ENCODE assay signal across 19 cellular contexts in genomic region chr12:45969084-45969483, GRCh38. TPM values are rescaled to one million over a fixed set of nuclear protein-coding genes. Genes with fewer than 3 reads are reported as not detected.
A peak's percentile ranks its signal among the peaks of the same experiment; 100 is the strongest.
DNase-seq lines count a peak whose midpoint lies in the region; ATAC-seq and TF ChIP-seq lines count a peak whose summit lies in the region.
"Had no signal": no experiment of that assay in that cellular context is flagged by ENCODE, and none has a peak within 500 bp of the region (broad histone marks: within the 10 kb centered on the region; RNA-seq: fewer than 3 reads in every experiment).

No MANE protein-coding gene starts in this region.

- H3K27me3 Mint-ChIP-seq in CD14-positive monocyte (ENCODE audit: low read depth in 3 of 3): peaks cover 0 to 2% (median 0%) of the 10 kb centered on the region in 3 donors
- H3K27me3 Mint-ChIP-seq in osteocyte (ENCODE audit: unreplicated experiment): no peaks in the 10 kb centered on the region
- no peaks in the 10 kb centered on the region for H3K27me3 Mint-ChIP-seq in activated T-cell treated with anti-CD3 and anti-CD28 coated beads, Interleukin-2, amount 50 U/mL, for 24 hours
- H3K27me3 Mint-ChIP-seq: activated CD4-positive, alpha-beta memory T cell treated with anti-CD3 and anti-CD28 coated beads for 36 hours; stimulated activated memory B cell treated with anti-CD40 and anti-IgM and Interleukin-4, amounts not matched to agents 10 μg/mL and 1 μg/mL and 100 μg/mL, for 72 hours; T-cell had no signal

- H3K27ac ChIP-seq in Panc1 (ENCODE audit: low read length): no peak overlapping the region
- H3K27ac ChIP-seq: body of pancreas had no signal

- POLR2A ChIA-PET in Panc1 (lab: Charles Lee): no interaction called here

- H3K27ac Mint-ChIP-seq in CD14-positive monocyte (peak overlapping the region in 4 of 7 donors; percentile 4 to 85 (median 12)), osteocyte (ENCODE audit: unreplicated experiment) (peak overlapping the region; percentile 91)
- H3K27ac Mint-ChIP-seq in activated T-cell treated with anti-CD3 and anti-CD28 coated beads, Interleukin-2, amount 50 U/mL, for 24 hours: no peak overlapping the region
- H3K27ac Mint-ChIP-seq: activated CD4-positive, alpha-beta memory T cell treated with anti-CD3 and anti-CD28 coated beads for 36 hours; activated naive CD4-positive, alpha-beta T cell treated with anti-CD3 and anti-CD28 coated beads, Interleukin-2, amount 50 U/mL, for 72 hours; stimulated activated memory B cell treated with anti-CD40 and anti-IgM and Interleukin-4, amounts not matched to agents 10 μg/mL and 1 μg/mL and 100 μg/mL, for 72 hours had no signal

- no peaks in the 10 kb centered on the region for H3K27me3 ChIP-seq in Panc1 (ENCODE audit: control insufficient read depth, insufficient read depth, low read length)
- H3K27me3 ChIP-seq: body of pancreas, gastroesophageal sphincter had no signal

- intact Hi-C loops in CD14-positive monocyte (cut with micrococcal nuclease) (no loop called here), Panc1 (cut with micrococcal nuclease; ENCODE audit: unreplicated experiment) (no loop called here)

- no peak overlapping the region for H3K4me3 ChIP-seq in Panc1 (ENCODE audit: low read depth in 2 of 2, low read length in 2 of 2)
- H3K4me3 ChIP-seq: body of pancreas, gastroesophageal sphincter had no signal

- DNase-seq in CD14-positive monocyte (ENCODE audit: low spot score) (no peak), Panc1 (ENCODE audit: low read depth, low spot score) (no peak), fibroblast of peridontal ligament (ENCODE audit: extremely low read depth) (peak; percentile 75), osteocyte (ENCODE audit: extremely low spot score, unreplicated experiment) (no peak)
- no peak for DNase-seq in activated T-cell treated with anti-CD3 and anti-CD28 coated beads, Interleukin-2, amount 50 U/mL, for 24 hours
- DNase-seq: activated CD4-positive, alpha-beta memory T cell treated with anti-CD3 and anti-CD28 coated beads for 36 hours; activated T-cell treated with anti-CD3 and anti-CD28 coated beads, Interleukin-2, amount 50 U/mL, for 1 hour; body of pancreas; cortex of kidney; H7; kidney glomerular epithelial cell; midbrain; NCI-H526; T-cell had no signal

- H3K4me3 Mint-ChIP-seq in CD14-positive monocyte (no peak overlapping the region), osteocyte (ENCODE audit: unreplicated experiment) (peak overlapping the region; percentile 44)
- no peak overlapping the region for H3K4me3 Mint-ChIP-seq in activated T-cell treated with anti-CD3 and anti-CD28 coated beads, Interleukin-2, amount 50 U/mL, for 24 hours
- H3K4me3 Mint-ChIP-seq: activated CD4-positive, alpha-beta memory T cell treated with anti-CD3 and anti-CD28 coated beads for 36 hours; stimulated activated memory B cell treated with anti-CD40 and anti-IgM and Interleukin-4, amounts not matched to agents 10 μg/mL and 1 μg/mL and 100 μg/mL, for 72 hours; T-cell had no signal

- TF ChIP-seq CTCF in CD14-positive monocyte (IDR thresholded peaks at IDR 0.05): no peak
- no peak for TF ChIP-seq CTCF in Panc1 (IDR thresholded peaks at IDR 0.05)
- no peak for TF ChIP-seq CTCF in osteocyte (IDR thresholded peaks at IDR 0.05)

- H3K9me3 Mint-ChIP-seq in CD14-positive monocyte (peaks cover 0 to 3% (median 0%) of the 10 kb centered on the region in 7 donors), osteocyte (ENCODE audit: unreplicated experiment) (no peaks in the 10 kb centered on the region)
- H3K9me3 Mint-ChIP-seq in activated T-cell treated with anti-CD3 and anti-CD28 coated beads, Interleukin-2, amount 50 U/mL, for 24 hours: peaks cover 2% of the 10 kb centered on the region
- H3K9me3 Mint-ChIP-seq: activated CD4-positive, alpha-beta memory T cell treated with anti-CD3 and anti-CD28 coated beads for 36 hours had no signal

- CTCF ChIA-PET in Panc1 (lab: Charles Lee): no interaction called here

- H3K4me1 Mint-ChIP-seq in CD14-positive monocyte: peaks cover 32% of the 10 kb centered on the region
- H3K4me1 Mint-ChIP-seq in osteocyte (ENCODE audit: unreplicated experiment): peaks cover 93% of the 10 kb centered on the region
- H3K4me1 Mint-ChIP-seq in activated T-cell treated with anti-CD3 and anti-CD28 coated beads, Interleukin-2, amount 50 U/mL, for 24 hours (ENCODE audit: low read depth): peaks cover 67% of the 10 kb centered on the region

- no peak for ATAC-seq in Panc1
- ATAC-seq in HG02798 (IDR thresholded peaks at IDR 0.05; ENCODE audit: poor library complexity, unreplicated experiment): no peak
- no peak for ATAC-seq in GM18498 (IDR thresholded peaks at IDR 0.05; ENCODE audit: unreplicated experiment)
- ATAC-seq: activated naive CD4-positive, alpha-beta T cell treated with anti-CD3 and anti-CD28 coated beads, Interleukin-2, amount 50 U/mL, for 72 hours; body of pancreas; gastroesophageal sphincter; stimulated activated memory B cell treated with anti-CD40 and anti-IgM and Interleukin-4, amounts not matched to agents 10 μg/mL and 1 μg/mL and 100 μg/mL, for 72 hours; T-cell had no signal

- H3K9me3 ChIP-seq in Panc1 (ENCODE audit: control insufficient read depth, insufficient read depth, low read depth, low read length): no peaks in the 10 kb centered on the region
- H3K9me3 ChIP-seq: body of pancreas, gastroesophageal sphincter had no signal

- peaks cover 16% of the 10 kb centered on the region for H3K4me1 ChIP-seq in Panc1 (ENCODE audit: control insufficient read depth, insufficient read depth, low read length)

- in situ Hi-C loops in Panc1 (cut with HindIII; ENCODE audit: low pct_unique_long_range_greater_than_20kb, low sequenced_read_pairs): no loop called here

- TSS peak; percentile 15 for BruUV-seq in Panc1 (replicated peaks; lab: Mats Ljungman, UMichigan)

- H3K36me3 ChIP-seq in Panc1 (ENCODE audit: control insufficient read depth, insufficient read depth, low read length): no peaks in the 10 kb centered on the region
- H3K36me3 ChIP-seq: gastroesophageal sphincter had no signal

- H3K36me3 Mint-ChIP-seq in CD14-positive monocyte: peaks cover 16 to 38% of the 10 kb centered on the region in 2 donors
- peaks cover 11% of the 10 kb centered on the region for H3K36me3 Mint-ChIP-seq in osteocyte (ENCODE audit: unreplicated experiment)
- peaks cover 64% of the 10 kb centered on the region for H3K36me3 Mint-ChIP-seq in activated T-cell treated with anti-CD3 and anti-CD28 coated beads, Interleukin-2, amount 50 U/mL, for 24 hours (ENCODE audit: low read depth)

RNA-seq across cellular contexts. Expression of gene SCAF11, which starts 21.3 kb away (rescaled TPM):
- polyA plus RNA-seq in CD14-positive monocyte: 10 to 100 TPM; 32.6 to 73.4 TPM
- total RNA-seq in Panc1 (2021; ENCODE audit: unreplicated experiment): 98.3 TPM
- polyA plus RNA-seq in Panc1 (2012; ENCODE audit: insufficient read length): 45.5 TPM
- 128 and 129 TPM in 2 replicates for total RNA-seq in osteocyte
